ENCODE assay signal across 18 cellular contexts in genomic region chr3:50563867-50564266, GRCh38. TPM values are rescaled to one million over a fixed set of nuclear protein-coding genes. Genes with fewer than 3 reads are reported as not detected.
DNase-seq lines count a peak whose midpoint lies in the region; TF ChIP-seq lines count a peak whose summit lies in the region.
"Had no signal": no experiment of that assay in that cellular context is flagged by ENCODE, and none has a peak within 500 bp of the region (broad histone marks: within the 10 kb centered on the region; RNA-seq: fewer than 3 reads in every experiment).

No MANE protein-coding gene starts in this region.

- peak; percentile 42 for DNase-seq in NCI-H2171 treated with DMSO at 0.1 percent for 48 hours (lab: John Stamatoyannopoulos, UW)
- DNase-seq in NCI-H2171 (lab: John Stamatoyannopoulos, UW): no peak
- DNase-seq in G401 (ENCODE audit: low spot score): peak; percentile 97
- peak; percentile 31 for DNase-seq in NCI-H69 (lab: John Stamatoyannopoulos, UW)
- no peak for DNase-seq in mesendoderm
- no peak for DNase-seq in NCI-H2227 treated with DMSO at 0.1 percent for 48 hours (lab: John Stamatoyannopoulos, UW)
- no peak for DNase-seq in NCI-H146 treated with DMSO at 0.1 percent for 48 hours (lab: John Stamatoyannopoulos, UW; ENCODE audit: unreplicated experiment)
- DNase-seq in PC-9: no peak
- DNase-seq: 8988T, DMS79 treated with DMSO at 0.1 percent for 48 hours, H7, MG63, NCI-H1436, NCI-H2029 treated with DMSO at 0.1 percent for 48 hours, Peyer's patch, SJCRH30 had no signal

- TF ChIP-seq CTCF in PC-9 (conservative IDR thresholded peaks at IDR 0.05): no peak

- H3K4me2 ChIP-seq in mesendoderm (ENCODE audit: low read length) (no peak overlapping the region), PC-9 (no peak overlapping the region)

- POLR2A ChIA-PET in PC-9 (lab: Charles Lee; ENCODE audit: unreplicated experiment): no interaction called here

- H3K27ac ChIP-seq in mesendoderm (ENCODE audit: low read depth, low read length) (no peak overlapping the region), PC-9 (no peak overlapping the region)
- H3K27ac ChIP-seq: Peyer's patch, SJCRH30 had no signal

- no peak overlapping the region for H4K8ac ChIP-seq in mesendoderm (ENCODE audit: low read depth, low read length)

- intact Hi-C loops in PC-9 (cut with micrococcal nuclease; ENCODE audit: unreplicated experiment): no loop called here

- H4K20me1 ChIP-seq in PC-9 (ENCODE audit: insufficient read depth): no peaks in the 10 kb centered on the region

- H3K9me2 ChIP-seq in PC-9 (ENCODE audit: insufficient read depth): no peaks in the 10 kb centered on the region

- H3F3A ChIP-seq in PC-9 (ENCODE audit: insufficient read depth, low read depth): peaks cover 10% of the 10 kb centered on the region; the same call in 1 of the 2 replicates

- peaks cover 2% of the 10 kb centered on the region for H3K4me1 ChIP-seq in mesendoderm (ENCODE audit: control insufficient read depth, low read depth, low read length)
- H3K4me1 ChIP-seq in PC-9 (replicated peaks; ENCODE audit: insufficient read depth): peaks cover 6% of the 10 kb centered on the region; the same call in 1 of the 2 replicates
- H3K4me1 ChIP-seq: SJCRH30 had no signal

- no peak overlapping the region for H3K56ac ChIP-seq in mesendoderm (ENCODE audit: low read length)

- H2BK15ac ChIP-seq in mesendoderm (replicated peaks; ENCODE audit: low read depth): no peak overlapping the region

- H2AFZ ChIP-seq in PC-9: no peak overlapping the region

- no peak overlapping the region for H2BK120ac ChIP-seq in mesendoderm (ENCODE audit: low read depth, low read length)

- no peak overlapping the region for H4K5ac ChIP-seq in mesendoderm (ENCODE audit: low read length)

- no TSS peak for BruUV-seq in PC-9 (replicated peaks; lab: Mats Ljungman, UMichigan)

- H3K79me2 ChIP-seq in mesendoderm (ENCODE audit: control insufficient read depth, insufficient read depth, low read length): no peaks in the 10 kb centered on the region
- H3K79me2 ChIP-seq in PC-9 (ENCODE audit: low read depth): no peaks in the 10 kb centered on the region

- no CpG with 5 or more reads among the region's 2 CpGs for WGBS in mesendoderm (ENCODE audit: extremely low coverage, insufficient coverage, low lambda C conversion rate)

- H3K18ac ChIP-seq in mesendoderm (ENCODE audit: low read length): no peak overlapping the region

- no peak overlapping the region for H2BK5ac ChIP-seq in mesendoderm (ENCODE audit: low read length)

- no peak overlapping the region for H2AK5ac ChIP-seq in mesendoderm (ENCODE audit: low read length)

- H3K9ac ChIP-seq in mesendoderm (ENCODE audit: low read length): no peak overlapping the region

- H3K36me3 ChIP-seq in mesendoderm (ENCODE audit: control insufficient read depth, insufficient read depth, low read length): no peaks in the 10 kb centered on the region
- H3K36me3 ChIP-seq in PC-9 (ENCODE audit: low read depth): no peaks in the 10 kb centered on the region
- H3K36me3 ChIP-seq: MG63, Peyer's patch, SJCRH30 had no signal

- no peak overlapping the region for H3K4me3 ChIP-seq in mesendoderm (ENCODE audit: low read length)
- no peak overlapping the region for H3K4me3 ChIP-seq in PC-9
- H3K4me3 ChIP-seq: GM12878, K562, MG63, Peyer's patch, SJCRH30 had no signal

- H3K27me3 ChIP-seq in mesendoderm (ENCODE audit: insufficient read depth, low read length, poor library complexity): peaks cover 3% of the 10 kb centered on the region
- no peaks in the 10 kb centered on the region for H3K27me3 ChIP-seq in PC-9 (ENCODE audit: insufficient read depth, low read depth)
- H3K27me3 ChIP-seq: MG63, Peyer's patch, SJCRH30 had no signal

- H3K79me1 ChIP-seq in mesendoderm (ENCODE audit: low read length): no peaks in the 10 kb centered on the region

- in situ Hi-C loops in G401 (cut with HindIII; ENCODE audit: low sequenced_read_pairs): no loop called here

- CTCF ChIA-PET in PC-9 (lab: Charles Lee): no interaction called here

- H3K9me3 ChIP-seq in PC-9 (ENCODE audit: insufficient read depth, low read depth): no peaks in the 10 kb centered on the region
- H3K9me3 ChIP-seq: MG63, Peyer's patch, SJCRH30 had no signal

- H3K23ac ChIP-seq in mesendoderm (ENCODE audit: low read length): peak overlapping the region; percentile 45

- no peak overlapping the region for H3K4ac ChIP-seq in mesendoderm (ENCODE audit: low read depth, low read length)

RNA-seq across cellular contexts. Expression of gene C3orf18, which starts 3.7 kb away (rescaled TPM):
- total RNA-seq in G401 (2014; rRNA removed; shearing (Covaris generic)): 10.8 and 15.4 TPM in 2 replicates
- polyA plus RNA-seq in mesendoderm (2013, experiment 1 of 2): 1.9 TPM
- 1.9 TPM for polyA plus RNA-seq in mesendoderm (2013, experiment 2 of 2)
- 7.4 and 7.5 TPM in 2 replicates for total RNA-seq in PC-9 (2021)

RNA-seq across cellular contexts. Expression of gene HEMK1, which starts 5.5 kb away (rescaled TPM):
- 3.4 and 9.5 TPM in 2 replicates for total RNA-seq in G401 (2014; rRNA removed; shearing (Covaris generic))
- 5.3 TPM for polyA plus RNA-seq in mesendoderm (2013, experiment 1 of 2)
- polyA plus RNA-seq in mesendoderm (2013, experiment 2 of 2): 5.4 TPM
- 20.6 and 24.2 TPM in 2 replicates for total RNA-seq in PC-9 (2021)

RNA-seq across cellular contexts. Expression of gene CISH, which starts 47.7 kb away (rescaled TPM):
- total RNA-seq in G401 (2014; rRNA removed; shearing (Covaris generic)): 1.7 and 2.2 TPM in 2 replicates
- 2.4 TPM for polyA plus RNA-seq in mesendoderm (2013, experiment 1 of 2)
- 2.3 TPM for polyA plus RNA-seq in mesendoderm (2013, experiment 2 of 2)
- total RNA-seq in PC-9 (2021): 2.7 and 3.2 TPM in 2 replicates

RNA-seq across cellular contexts. Expression of gene MAPKAPK3, which starts 53.1 kb away (rescaled TPM):
- total RNA-seq in G401 (2014; rRNA removed; shearing (Covaris generic)): 99.1 and 108 TPM in 2 replicates
- 35.2 TPM for polyA plus RNA-seq in mesendoderm (2013, experiment 1 of 2)
- 36.3 TPM for polyA plus RNA-seq in mesendoderm (2013, experiment 2 of 2)
- total RNA-seq in PC-9 (2021): 88.2 and 99.5 TPM in 2 replicates

Comparison
In these comparisons a context has a peak if more than half of its experiments do, and no peak if none do; other contexts are left out.
1. DNase-seq: peak in NCI-H2171 treated with DMSO at 0.1 percent for 48 hours (single experiment), G401 (single experiment) and NCI-H69 (single experiment); none in NCI-H2171 (single experiment), mesendoderm (single experiment), NCI-H2227 treated with DMSO at 0.1 percent for 48 hours (single experiment), NCI-H146 treated with DMSO at 0.1 percent for 48 hours (single experiment) and PC-9 (0 of 2).